Comparison of ENCODE assay signal across 8 cellular contexts in genomic region chr1:26280333-26281042, GRCh38. TPM values are rescaled to one million over a fixed set of nuclear protein-coding genes. Genes with fewer than 3 reads are reported as not detected.
A peak's percentile ranks its signal among the peaks of the same experiment; 100 is the strongest.
DNase-seq lines count a peak whose midpoint lies in the region; ATAC-seq and TF ChIP-seq lines count a peak whose summit lies in the region.

No MANE protein-coding gene starts in this region.

- H3K9me3 ChIP-seq in hepatocyte (ENCODE audit: low read depth) = no peaks in the 10 kb centered on the region

- no peaks in the 10 kb centered on the region for H3K27me3 ChIP-seq in hepatocyte

- H3K4me3 Mint-ChIP-seq in Calu3 (ENCODE audit: low read depth, unreplicated experiment) = peak overlapping the region; percentile 81
- H3K4me3 Mint-ChIP-seq in activated T-helper 1 cell treated with anti-CD3 and anti-CD28 coated beads, Interleukin-12 subunit alpha, Interleukin-12 subunit beta, Interleukin-2, Interleukin-4 antibody, amounts not matched to agents 30 ng/mL and 10 ng/mL and 1 ng/mL, durations not matched to agents 14 hours and 24 hours and 36 hours = peak overlapping the region; percentile 92

- H3K9me3 Mint-ChIP-seq in Calu3 (ENCODE audit: low read depth, unreplicated experiment) = no peaks in the 10 kb centered on the region
- H3K9me3 Mint-ChIP-seq in activated T-helper 1 cell treated with anti-CD3 and anti-CD28 coated beads, Interleukin-12 subunit alpha, Interleukin-12 subunit beta, Interleukin-2, Interleukin-4 antibody, amounts not matched to agents 30 ng/mL and 10 ng/mL and 1 ng/mL, durations not matched to agents 14 hours and 24 hours and 36 hours = no peaks in the 10 kb centered on the region

- H4K20me1 ChIP-seq in hepatocyte (ENCODE audit: insufficient read depth, poor library complexity, severe bottlenecking) = no peaks in the 10 kb centered on the region

- peaks cover 59% of the 10 kb centered on the region for H3K4me1 Mint-ChIP-seq in Calu3 (ENCODE audit: low read depth, unreplicated experiment)
- peaks cover 78% of the 10 kb centered on the region for H3K4me1 Mint-ChIP-seq in activated T-helper 1 cell treated with anti-CD3 and anti-CD28 coated beads, Interleukin-12 subunit alpha, Interleukin-12 subunit beta, Interleukin-2, Interleukin-4 antibody, amounts not matched to agents 30 ng/mL and 10 ng/mL and 1 ng/mL, durations not matched to agents 14 hours and 24 hours and 36 hours (ENCODE audit: low read depth)

- peak overlapping the region; percentile 41 for H2AFZ ChIP-seq in hepatocyte

- peak overlapping the region; percentile 76 for H3K4me3 ChIP-seq in Jurkat, Clone E6-1 (ENCODE audit: low read length)
- H3K4me3 ChIP-seq in hepatocyte (peak overlapping the region; percentile 93), skin epidermis (peak overlapping the region; percentile 61 to 96 (median 85))

- H3K27ac ChIP-seq in hepatocyte (peak overlapping the region; percentile 94), skin epidermis (peak overlapping the region; percentile 86 to 98 (median 96))

- 81% methylated on average over 9 of the region's 20 CpGs for WGBS in hepatocyte (ENCODE audit: low lambda C conversion rate, missing lambda C conversion rate)

- TF ChIP-seq CTCF in Calu3 (IDR thresholded peaks at IDR 0.05; ENCODE audit: unreplicated experiment) (no peak), hepatocyte (IDR thresholded peaks at IDR 0.05; ENCODE audit: poor library complexity) (no peak)

- peaks cover 76% of the 10 kb centered on the region for H3K36me3 Mint-ChIP-seq in Calu3 (ENCODE audit: insufficient read depth, unreplicated experiment)
- peaks cover 49% of the 10 kb centered on the region for H3K36me3 Mint-ChIP-seq in activated T-helper 1 cell treated with anti-CD3 and anti-CD28 coated beads, Interleukin-12 subunit alpha, Interleukin-12 subunit beta, Interleukin-2, Interleukin-4 antibody, amounts not matched to agents 30 ng/mL and 10 ng/mL and 1 ng/mL, durations not matched to agents 14 hours and 24 hours and 36 hours (ENCODE audit: low read depth)

- peak overlapping the region; percentile 93 for H3K4me2 ChIP-seq in hepatocyte

- CTCF ChIA-PET in Calu3 (lab: Charles Lee) = interaction anchor here (0.6 to 0.9 kb wide), 2 partner anchors 8 to 19 kb away, joined by 3 to 4 read pairs; no protein-coding TSS in a partner anchor

- no peaks in the 10 kb centered on the region for H3K36me3 ChIP-seq in hepatocyte (replicated peaks; ENCODE audit: insufficient read depth, low read depth)

- H3K4me1 ChIP-seq in hepatocyte (ENCODE audit: insufficient read depth) = peaks cover 62% of the 10 kb centered on the region

- DNase-seq in Calu3 (no peak), hepatocyte (ENCODE audit: low spot score) (peak; percentile 53), NOMO-1 treated with DMSO at 0.1 percent for 48 hours (lab: John Stamatoyannopoulos, UW; ENCODE audit: unreplicated experiment) (no peak)
- DNase-seq in Jurkat, Clone E6-1 (ENCODE audit: low read depth, low spot score) = peak; percentile 43
- no peak for DNase-seq in activated T-helper 1 cell treated with anti-CD3 and anti-CD28 coated beads, Interleukin-12 subunit alpha, Interleukin-12 subunit beta, Interleukin-2, Interleukin-4 antibody, amounts not matched to agents 30 ng/mL and 10 ng/mL and 1 ng/mL, durations not matched to agents 14 hours and 24 hours and 36 hours (ENCODE audit: low spot score)

- H3K79me2 ChIP-seq in hepatocyte = peaks cover 19% of the 10 kb centered on the region

- no peak for ATAC-seq in GM18520 (IDR thresholded peaks at IDR 0.05; ENCODE audit: unreplicated experiment)
- ATAC-seq in GM19463 (IDR thresholded peaks at IDR 0.05; ENCODE audit: unreplicated experiment) = no peak

- intact Hi-C loops in Calu3 (cut with micrococcal nuclease; ENCODE audit: unreplicated experiment) = no loop called here
- intact Hi-C loops in activated T-helper 1 cell treated with anti-CD3 and anti-CD28 coated beads, Interleukin-12 subunit alpha, Interleukin-12 subunit beta, Interleukin-2, Interleukin-4 antibody, amounts not matched to agents 30 ng/mL and 10 ng/mL and 1 ng/mL, durations not matched to agents 14 hours and 24 hours and 36 hours (cut with micrococcal nuclease) = no loop called here

- peak overlapping the region; percentile 92 for H3K27ac Mint-ChIP-seq in Calu3 (ENCODE audit: unreplicated experiment)
- peak overlapping the region; percentile 90 for H3K27ac Mint-ChIP-seq in activated T-helper 1 cell treated with anti-CD3 and anti-CD28 coated beads, Interleukin-12 subunit alpha, Interleukin-12 subunit beta, Interleukin-2, Interleukin-4 antibody, amounts not matched to agents 30 ng/mL and 10 ng/mL and 1 ng/mL, durations not matched to agents 14 hours and 24 hours and 36 hours

- no peaks in the 10 kb centered on the region for H3K9me2 ChIP-seq in hepatocyte (replicated peaks; ENCODE audit: insufficient read depth)

- no peaks in the 10 kb centered on the region for H3K27me3 Mint-ChIP-seq in Calu3 (ENCODE audit: unreplicated experiment)
- H3K27me3 Mint-ChIP-seq in activated T-helper 1 cell treated with anti-CD3 and anti-CD28 coated beads, Interleukin-12 subunit alpha, Interleukin-12 subunit beta, Interleukin-2, Interleukin-4 antibody, amounts not matched to agents 30 ng/mL and 10 ng/mL and 1 ng/mL, durations not matched to agents 14 hours and 24 hours and 36 hours (ENCODE audit: insufficient read depth) = no peaks in the 10 kb centered on the region

- no TSS peak for BruUV-seq in Calu3 (replicated peaks; lab: Mats Ljungman, UMichigan)

RNA-seq across cellular contexts. Expression of gene SH3BGRL3, which starts 0.6 kb away (rescaled TPM):
- total RNA-seq in Calu3 (2022) (74.6 and 107 TPM in 2 replicates), hepatocyte (35.9 and 36.6 TPM in 2 replicates)
- polyA plus RNA-seq in Jurkat, Clone E6-1 (2012; ENCODE audit: insufficient read depth, insufficient read length) = 237 TPM
- 551 and 575 TPM in 2 replicates for total RNA-seq in activated T-helper 1 cell treated with anti-CD3 and anti-CD28 coated beads, Interleukin-12 subunit alpha, Interleukin-12 subunit beta, Interleukin-2, Interleukin-4 antibody, amounts not matched to agents 30 ng/mL and 10 ng/mL and 1 ng/mL, durations not matched to agents 14 hours and 24 hours and 36 hours
- polyA plus RNA-seq in hepatocyte = 411 and 420 TPM in 2 replicates

RNA-seq across cellular contexts. Expression of gene UBXN11, which starts 25.9 kb away (rescaled TPM):
- total RNA-seq in Calu3 (2022) (24.0 and 32.0 TPM in 2 replicates), hepatocyte (3.1 and 6.9 TPM in 2 replicates)
- polyA plus RNA-seq in Jurkat, Clone E6-1 (2012; ENCODE audit: insufficient read depth, insufficient read length) = 23.2 TPM
- 14.8 and 22.1 TPM in 2 replicates for total RNA-seq in activated T-helper 1 cell treated with anti-CD3 and anti-CD28 coated beads, Interleukin-12 subunit alpha, Interleukin-12 subunit beta, Interleukin-2, Interleukin-4 antibody, amounts not matched to agents 30 ng/mL and 10 ng/mL and 1 ng/mL, durations not matched to agents 14 hours and 24 hours and 36 hours
- 17.1 and 34.0 TPM in 2 replicates for polyA plus RNA-seq in hepatocyte

RNA-seq across cellular contexts. Expression of gene CD52, which starts 37.3 kb away (rescaled TPM):
- total RNA-seq in Calu3 (2022) (not detected in 2 replicates), hepatocyte (1.2 and 8.1 TPM in 2 replicates)
- polyA plus RNA-seq in Jurkat, Clone E6-1 (2012; ENCODE audit: insufficient read depth, insufficient read length) = 38.8 TPM
- total RNA-seq in activated T-helper 1 cell treated with anti-CD3 and anti-CD28 coated beads, Interleukin-12 subunit alpha, Interleukin-12 subunit beta, Interleukin-2, Interleukin-4 antibody, amounts not matched to agents 30 ng/mL and 10 ng/mL and 1 ng/mL, durations not matched to agents 14 hours and 24 hours and 36 hours = 394 and 411 TPM in 2 replicates
- 3.9 and 12.9 TPM in 2 replicates for polyA plus RNA-seq in hepatocyte

RNA-seq across cellular contexts. Expression of gene CEP85, which starts 46.5 kb away (rescaled TPM):
- total RNA-seq in Calu3 (2022) = 19.9 and 24.6 TPM in 2 replicates
- polyA plus RNA-seq in Jurkat, Clone E6-1 (2012; ENCODE audit: insufficient read depth, insufficient read length) = 70.5 TPM
- total RNA-seq in activated T-helper 1 cell treated with anti-CD3 and anti-CD28 coated beads, Interleukin-12 subunit alpha, Interleukin-12 subunit beta, Interleukin-2, Interleukin-4 antibody, amounts not matched to agents 30 ng/mL and 10 ng/mL and 1 ng/mL, durations not matched to agents 14 hours and 24 hours and 36 hours = 37.0 and 37.1 TPM in 2 replicates
- total RNA-seq in hepatocyte = 11.4 and 14.6 TPM in 2 replicates
- polyA plus RNA-seq in hepatocyte = 12.4 and 15.3 TPM in 2 replicates

Comparison
In these comparisons a context has a peak if more than half of its experiments do, and no peak if none do; other contexts are left out.
1. DNase-seq: peak in Jurkat, Clone E6-1 (single experiment) and hepatocyte (single experiment); none in Calu3 (single experiment), activated T-helper 1 cell treated with anti-CD3 and anti-CD28 coated beads, Interleukin-12 subunit alpha, Interleukin-12 subunit beta, Interleukin-2, Interleukin-4 antibody, amounts not matched to agents 30 ng/mL and 10 ng/mL and 1 ng/mL, durations not matched to agents 14 hours and 24 hours and 36 hours (single experiment) and NOMO-1 treated with DMSO at 0.1 percent for 48 hours (single experiment).
2. RNA of gene CD52, which starts 37.3 kb away (total RNA-seq): 394 to 411 TPM in activated T-helper 1 cell treated with anti-CD3 and anti-CD28 coated beads, Interleukin-12 subunit alpha, Interleukin-12 subunit beta, Interleukin-2, Interleukin-4 antibody, amounts not matched to agents 30 ng/mL and 10 ng/mL and 1 ng/mL, durations not matched to agents 14 hours and 24 hours and 36 hours; 1.2 to 8.1 TPM in hepatocyte and not detected in Calu3; every median in the first group is over 10 times any median in the second.
3. Peak in every context shown above with its lines, with median percentiles within 50 percentile points of each other: H3K4me3 ChIP-seq.